1 cellular context compared by ENCODE assay signal in the genomic region with DNA sequence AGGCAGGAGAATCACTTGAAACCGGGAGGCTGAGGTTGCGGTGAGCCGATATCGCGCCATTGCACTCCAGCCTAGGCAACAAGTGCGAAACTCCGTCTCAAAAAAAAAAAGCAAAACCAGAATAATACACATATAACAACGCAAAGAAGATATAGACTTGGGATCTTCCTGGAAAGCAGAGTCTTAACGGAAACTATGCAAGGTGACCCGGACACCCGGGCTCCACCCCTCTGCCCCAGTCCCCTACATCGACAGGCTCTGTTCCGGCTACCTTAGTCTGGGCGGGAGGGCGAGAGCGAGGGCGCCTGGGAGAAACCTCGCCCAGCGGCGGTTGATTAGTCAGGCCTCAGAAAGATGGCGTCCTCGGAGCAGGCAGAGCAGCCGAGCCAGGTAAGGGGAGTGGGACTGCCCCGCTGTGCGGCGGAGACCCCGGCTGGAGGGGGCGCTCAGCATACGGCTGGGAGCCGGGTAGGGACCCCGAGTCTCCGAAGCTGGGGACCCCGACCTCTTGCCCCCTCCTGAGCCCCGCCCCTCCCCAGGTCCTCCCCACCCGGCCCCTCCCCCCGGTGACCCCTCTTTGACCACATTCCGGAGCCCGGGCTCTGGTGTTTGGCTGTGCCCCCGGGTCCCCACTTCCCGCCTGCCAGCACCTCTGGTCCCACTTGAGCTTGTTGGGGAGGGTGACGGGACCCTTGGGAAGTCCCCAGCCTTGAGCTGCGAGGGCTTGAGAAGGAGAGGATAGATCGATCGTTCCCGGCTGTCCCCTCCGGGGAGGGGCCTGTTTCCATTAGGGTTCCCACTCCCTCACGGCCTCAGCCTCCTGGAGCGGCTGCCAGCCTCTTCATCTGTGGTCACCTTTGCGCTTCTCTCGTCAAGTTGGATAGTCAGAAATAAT.
TF ChIP-seq lines count a peak whose summit lies in the region.

Gene PEX14 (plus strand): TSS at position 338 of the 895 bp plus-strand sequence. CDS start 17 bp downstream, at position 355.

TF ChIP-seq in HepG2, 621 proteins besides CTCF, POLR2A, EP300 and RAD21 (continued from another document and continues in another):
- TF ChIP-seq, protein P1, sequence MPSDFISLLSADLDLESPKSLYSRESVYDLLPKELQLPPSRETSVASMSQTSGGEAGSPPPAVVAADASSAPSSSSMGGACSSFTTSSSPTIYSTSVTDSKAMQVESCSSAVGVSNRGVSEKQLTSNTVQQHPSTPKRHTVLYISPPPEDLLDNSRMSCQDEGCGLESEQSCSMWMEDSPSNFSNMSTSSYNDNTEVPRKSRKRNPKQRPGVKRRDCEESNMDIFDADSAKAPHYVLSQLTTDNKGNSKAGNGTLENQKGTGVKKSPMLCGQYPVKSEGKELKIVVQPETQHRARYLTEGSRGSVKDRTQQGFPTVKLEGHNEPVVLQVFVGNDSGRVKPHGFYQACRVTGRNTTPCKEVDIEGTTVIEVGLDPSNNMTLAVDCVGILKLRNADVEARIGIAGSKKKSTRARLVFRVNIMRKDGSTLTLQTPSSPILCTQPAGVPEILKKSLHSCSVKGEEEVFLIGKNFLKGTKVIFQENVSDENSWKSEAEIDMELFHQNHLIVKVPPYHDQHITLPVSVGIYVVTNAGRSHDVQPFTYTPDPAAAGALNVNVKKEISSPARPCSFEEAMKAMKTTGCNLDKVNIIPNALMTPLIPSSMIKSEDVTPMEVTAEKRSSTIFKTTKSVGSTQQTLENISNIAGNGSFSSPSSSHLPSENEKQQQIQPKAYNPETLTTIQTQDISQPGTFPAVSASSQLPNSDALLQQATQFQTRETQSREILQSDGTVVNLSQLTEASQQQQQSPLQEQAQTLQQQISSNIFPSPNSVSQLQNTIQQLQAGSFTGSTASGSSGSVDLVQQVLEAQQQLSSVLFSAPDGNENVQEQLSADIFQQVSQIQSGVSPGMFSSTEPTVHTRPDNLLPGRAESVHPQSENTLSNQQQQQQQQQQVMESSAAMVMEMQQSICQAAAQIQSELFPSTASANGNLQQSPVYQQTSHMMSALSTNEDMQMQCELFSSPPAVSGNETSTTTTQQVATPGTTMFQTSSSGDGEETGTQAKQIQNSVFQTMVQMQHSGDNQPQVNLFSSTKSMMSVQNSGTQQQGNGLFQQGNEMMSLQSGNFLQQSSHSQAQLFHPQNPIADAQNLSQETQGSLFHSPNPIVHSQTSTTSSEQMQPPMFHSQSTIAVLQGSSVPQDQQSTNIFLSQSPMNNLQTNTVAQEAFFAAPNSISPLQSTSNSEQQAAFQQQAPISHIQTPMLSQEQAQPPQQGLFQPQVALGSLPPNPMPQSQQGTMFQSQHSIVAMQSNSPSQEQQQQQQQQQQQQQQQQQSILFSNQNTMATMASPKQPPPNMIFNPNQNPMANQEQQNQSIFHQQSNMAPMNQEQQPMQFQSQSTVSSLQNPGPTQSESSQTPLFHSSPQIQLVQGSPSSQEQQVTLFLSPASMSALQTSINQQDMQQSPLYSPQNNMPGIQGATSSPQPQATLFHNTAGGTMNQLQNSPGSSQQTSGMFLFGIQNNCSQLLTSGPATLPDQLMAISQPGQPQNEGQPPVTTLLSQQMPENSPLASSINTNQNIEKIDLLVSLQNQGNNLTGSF (CRISPR knock-in tag; IDR thresholded peaks at IDR 0.05), result peak; percentile 61; the same call in 1 of the 2 replicates
- TF ChIP-seq HOXA5 (CRISPR knock-in tag; IDR thresholded peaks at IDR 0.05) (peak; percentile 92), NR2F6 (IDR thresholded peaks at IDR 0.05) (peak; percentile 44; the same call in 1 of the 2 replicates), NR2F6 (CRISPR knock-in tag; IDR thresholded peaks at IDR 0.05) (peak; percentile 76), NAIF1 (CRISPR knock-in tag; IDR thresholded peaks at IDR 0.05; ENCODE audit: borderline replicate concordance) (no peak), KMT2B (CRISPR knock-in tag; IDR thresholded peaks at IDR 0.05) (peak; percentile 95), NFIC (IDR thresholded peaks at IDR 0.05; ENCODE audit: low read length) (no peak), YEATS2 (CRISPR knock-in tag; IDR thresholded peaks at IDR 0.05; ENCODE audit: borderline replicate concordance) (peak; percentile 82; the same call in 1 of the 2 replicates), HNF1A (IDR thresholded peaks at IDR 0.05; ENCODE audit: low read depth) (no peak), HNF1A (CRISPR knock-in tag; IDR thresholded peaks at IDR 0.05; ENCODE audit: borderline replicate concordance) (no peak), FOXK2 (IDR thresholded peaks at IDR 0.05) (no peak), REST (IDR thresholded peaks at IDR 0.05; ENCODE audit: borderline replicate concordance in 1 of 2, low read depth in 1 of 2, low read length in 2 of 2) (peak in 1 of 2 experiments; percentile 62; a peak in 1 of 4 replicates), ZMYM4 (CRISPR knock-in tag; IDR thresholded peaks at IDR 0.05) (no peak), ZBTB7B (CRISPR knock-in tag; IDR thresholded peaks at IDR 0.05) (no peak; the same call in 1 of the 2 replicates), SAP130 (CRISPR knock-in tag; IDR thresholded peaks at IDR 0.05; ENCODE audit: low read depth) (peak; percentile 82), ZSCAN22 (CRISPR knock-in tag; IDR thresholded peaks at IDR 0.05) (no peak), ZFP37 (CRISPR knock-in tag; IDR thresholded peaks at IDR 0.05; ENCODE audit: borderline replicate concordance) (no peak), ZNF576 (CRISPR knock-in tag; IDR thresholded peaks at IDR 0.05) (no peak), NONO (IDR thresholded peaks at IDR 0.05) (no peak), NONO (CRISPR knock-in tag; conservative IDR thresholded peaks at IDR 0.05) (peak; percentile 82), E2F5 (CRISPR knock-in tag; conservative IDR thresholded peaks at IDR 0.05) (no peak), ZNF772 (CRISPR knock-in tag; IDR thresholded peaks at IDR 0.05) (peak; percentile 19; the same call in 1 of the 2 replicates), HDAC2 (CRISPR knock-in tag; IDR thresholded peaks at IDR 0.05) (peak; percentile 52; the same call in 1 of the 2 replicates), ZBTB42 (CRISPR knock-in tag; IDR thresholded peaks at IDR 0.05) (0 out of 2 replicates have a peak, but pooled peaks have one; percentile 48), NFATC3 (CRISPR knock-in tag; IDR thresholded peaks at IDR 0.05) (0 out of 2 replicates have a peak, but pooled peaks have one; percentile 43), ZNF431 (CRISPR knock-in tag; IDR thresholded peaks at IDR 0.05; ENCODE audit: borderline replicate concordance, low read depth) (no peak), ASH2L (IDR thresholded peaks at IDR 0.05; ENCODE audit: insufficient read length, low read depth, low read length) (peak; percentile 81), CEBPZ (IDR thresholded peaks at IDR 0.05; ENCODE audit: low read length) (no peak)
- TF ChIP-seq, protein P2, sequence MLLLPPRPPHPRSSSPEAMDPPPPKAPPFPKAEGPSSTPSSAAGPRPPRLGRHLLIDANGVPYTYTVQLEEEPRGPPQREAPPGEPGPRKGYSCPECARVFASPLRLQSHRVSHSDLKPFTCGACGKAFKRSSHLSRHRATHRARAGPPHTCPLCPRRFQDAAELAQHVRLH (CRISPR knock-in tag; IDR thresholded peaks at IDR 0.05; ENCODE audit: borderline replicate concordance, low read depth), result peak; percentile 82
- TF ChIP-seq, protein P3, sequence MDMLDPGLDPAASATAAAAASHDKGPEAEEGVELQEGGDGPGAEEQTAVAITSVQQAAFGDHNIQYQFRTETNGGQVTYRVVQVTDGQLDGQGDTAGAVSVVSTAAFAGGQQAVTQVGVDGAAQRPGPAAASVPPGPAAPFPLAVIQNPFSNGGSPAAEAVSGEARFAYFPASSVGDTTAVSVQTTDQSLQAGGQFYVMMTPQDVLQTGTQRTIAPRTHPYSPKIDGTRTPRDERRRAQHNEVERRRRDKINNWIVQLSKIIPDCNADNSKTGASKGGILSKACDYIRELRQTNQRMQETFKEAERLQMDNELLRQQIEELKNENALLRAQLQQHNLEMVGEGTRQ (IDR thresholded peaks at IDR 0.05; ENCODE audit: low read depth, low read length), result no peak
- TF ChIP-seq, protein P3 (CRISPR knock-in tag; IDR thresholded peaks at IDR 0.05; ENCODE audit: borderline replicate concordance), result no peak
- TF ChIP-seq, protein P4, sequence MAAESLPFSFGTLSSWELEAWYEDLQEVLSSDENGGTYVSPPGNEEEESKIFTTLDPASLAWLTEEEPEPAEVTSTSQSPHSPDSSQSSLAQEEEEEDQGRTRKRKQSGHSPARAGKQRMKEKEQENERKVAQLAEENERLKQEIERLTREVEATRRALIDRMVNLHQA (CRISPR knock-in tag; IDR thresholded peaks at IDR 0.05), result no peak
